ENCODE assay signal across 11 cellular contexts in genomic region chr17:27878776-27879562, GRCh38. TPM values are rescaled to one million over a fixed set of nuclear protein-coding genes. Genes with fewer than 3 reads are reported as not detected.
DNase-seq lines count a peak whose midpoint lies in the region; TF ChIP-seq lines count a peak whose summit lies in the region.
"Had no signal": no experiment of that assay in that cellular context is flagged by ENCODE, and none has a peak within 500 bp of the region (broad histone marks: within the 10 kb centered on the region; RNA-seq: fewer than 3 reads in every experiment).

No MANE protein-coding gene starts in this region.

- H3K4me3 Mint-ChIP-seq in T-helper 1 cell treated with Interleukin-12 subunit alpha and Interleukin-12 subunit beta and Interleukin-4 antibody, amounts not matched to agents 30 μg/mL and 1 μg/mL, for 36 hours: no peak overlapping the region
- no peak overlapping the region for H3K4me3 Mint-ChIP-seq in activated naive CD8-positive, alpha-beta T cell treated with anti-CD3 and anti-CD28 coated beads for 36 hours

- TF ChIP-seq CTCF in MM.1S (IDR thresholded peaks at IDR 0.05; ENCODE audit: low read length): no peak

- H3K9me3 ChIP-seq in MM.1S (replicated peaks; ENCODE audit: insufficient read depth, low read length): no peaks in the 10 kb centered on the region

- H3K9me3 Mint-ChIP-seq in T-helper 1 cell treated with Interleukin-12 subunit alpha and Interleukin-12 subunit beta and Interleukin-4 antibody, amounts not matched to agents 30 μg/mL and 1 μg/mL, for 36 hours: no peaks in the 10 kb centered on the region
- no peaks in the 10 kb centered on the region for H3K9me3 Mint-ChIP-seq in activated naive CD8-positive, alpha-beta T cell treated with anti-CD3 and anti-CD28 coated beads for 36 hours

- peak; percentile 30 for DNase-seq in activated T-cell treated with anti-CD3 and anti-CD28 coated beads for 1 hour (ENCODE audit: low read depth)
- no peak for DNase-seq in activated T-cell treated with anti-CD3 and anti-CD28 coated beads for 4 hours
- DNase-seq in activated naive CD8-positive, alpha-beta T cell treated with anti-CD3 and anti-CD28 coated beads for 36 hours: peak; percentile 51
- DNase-seq in stimulated activated CD8-positive, alpha-beta memory T cell treated with anti-CD3 and anti-CD28 coated beads, Interleukin-4, amount 100 ng/mL, for 48 hours: peak; percentile 54
- no peak for DNase-seq in caudate nucleus (lab: John Stamatoyannopoulos, UW)
- DNase-seq in MM.1S: no peak
- DNase-seq in medulla oblongata (ENCODE audit: extremely low spot score): no peak
- DNase-seq: AML-193, NCI-H226, small intestine had no signal

- H3K4me1 Mint-ChIP-seq in T-helper 1 cell treated with Interleukin-12 subunit alpha and Interleukin-12 subunit beta and Interleukin-4 antibody, amounts not matched to agents 30 μg/mL and 1 μg/mL, for 36 hours (ENCODE audit: low read depth): peaks cover 23% of the 10 kb centered on the region
- peaks cover 18% of the 10 kb centered on the region for H3K4me1 Mint-ChIP-seq in activated naive CD8-positive, alpha-beta T cell treated with anti-CD3 and anti-CD28 coated beads for 36 hours

- no peaks in the 10 kb centered on the region for H3F3A ChIP-seq in MM.1S (ENCODE audit: insufficient read depth, low read length)

- peaks cover 2% of the 10 kb centered on the region for H3K36me3 Mint-ChIP-seq in T-helper 1 cell treated with Interleukin-12 subunit alpha and Interleukin-12 subunit beta and Interleukin-4 antibody, amounts not matched to agents 30 μg/mL and 1 μg/mL, for 36 hours (ENCODE audit: low read depth)
- H3K36me3 Mint-ChIP-seq in activated naive CD8-positive, alpha-beta T cell treated with anti-CD3 and anti-CD28 coated beads for 36 hours: no peaks in the 10 kb centered on the region

- no peak overlapping the region for H2AFZ ChIP-seq in MM.1S (ENCODE audit: low read length)

- no peaks in the 10 kb centered on the region for H3K4me1 ChIP-seq in MM.1S (ENCODE audit: low read length)

- no peak overlapping the region for H3K4me2 ChIP-seq in MM.1S (ENCODE audit: low read depth, low read length)

- no peak overlapping the region for H3K4me3 ChIP-seq in MM.1S (ENCODE audit: low read length)

- no peaks in the 10 kb centered on the region for H4K20me1 ChIP-seq in MM.1S (ENCODE audit: insufficient read depth, low read length)

- H3K27ac ChIP-seq in caudate nucleus (ENCODE audit: low read depth, low read length) (no peak overlapping the region), MM.1S (ENCODE audit: low read length) (no peak overlapping the region)

- H3K27ac Mint-ChIP-seq in T-helper 1 cell treated with Interleukin-12 subunit alpha and Interleukin-12 subunit beta and Interleukin-4 antibody, amounts not matched to agents 30 μg/mL and 1 μg/mL, for 36 hours: peak overlapping the region; percentile 67
- H3K27ac Mint-ChIP-seq in activated naive CD8-positive, alpha-beta T cell treated with anti-CD3 and anti-CD28 coated beads for 36 hours: no peak overlapping the region

- H3K79me2 ChIP-seq in MM.1S (ENCODE audit: low read length): no peaks in the 10 kb centered on the region

- H3K9ac ChIP-seq in MM.1S (ENCODE audit: low read length): no peak overlapping the region

- no peaks in the 10 kb centered on the region for H3K27me3 ChIP-seq in MM.1S (replicated peaks; ENCODE audit: insufficient read depth, low read length)

- H3K36me3 ChIP-seq in MM.1S (replicated peaks; ENCODE audit: insufficient read depth, low read length): no peaks in the 10 kb centered on the region

- H3K9me2 ChIP-seq in MM.1S (replicated peaks; ENCODE audit: insufficient read depth, low read length): no peaks in the 10 kb centered on the region

- no peaks in the 10 kb centered on the region for H3K27me3 Mint-ChIP-seq in T-helper 1 cell treated with Interleukin-12 subunit alpha and Interleukin-12 subunit beta and Interleukin-4 antibody, amounts not matched to agents 30 μg/mL and 1 μg/mL, for 36 hours (ENCODE audit: low read depth)
- H3K27me3 Mint-ChIP-seq in activated naive CD8-positive, alpha-beta T cell treated with anti-CD3 and anti-CD28 coated beads for 36 hours: no peaks in the 10 kb centered on the region

RNA-seq across cellular contexts. Expression of gene LYRM9, which starts 14.2 kb away (rescaled TPM):
- total RNA-seq in activated naive CD8-positive, alpha-beta T cell treated with anti-CD3 and anti-CD28 coated beads for 36 hours: 1 to 10 TPM; 3.0 to 4.0 TPM

Comparison
In these comparisons a context has a peak if more than half of its experiments do, and no peak if none do; other contexts are left out.
1. DNase-seq: peak in activated T-cell treated with anti-CD3 and anti-CD28 coated beads for 1 hour (single experiment), activated naive CD8-positive, alpha-beta T cell treated with anti-CD3 and anti-CD28 coated beads for 36 hours (single experiment) and stimulated activated CD8-positive, alpha-beta memory T cell treated with anti-CD3 and anti-CD28 coated beads, Interleukin-4, amount 100 ng/mL, for 48 hours (single experiment); none in activated T-cell treated with anti-CD3 and anti-CD28 coated beads for 4 hours (single experiment), caudate nucleus (0 of 61), MM.1S (single experiment) and medulla oblongata (single experiment).